In genomic region chr10:102352066-102352715, GRCh38 we compare ENCODE assay signal across 8 cellular contexts. TPM values are rescaled to one million over a fixed set of nuclear protein-coding genes. Genes with fewer than 3 reads are reported as not detected.
DNase-seq lines count a peak whose midpoint lies in the region; ATAC-seq, FAIRE-seq and TF ChIP-seq lines count a peak whose summit lies in the region.

No MANE protein-coding gene starts in this region.

- peak; percentile 87 for FAIRE-seq in GM12891 (lab: Jason Lieb, UNC)

- no peaks in the 10 kb centered on the region for H3K9me3 Mint-ChIP-seq in activated CD4-positive, alpha-beta T cell treated with anti-CD3 and anti-CD28 coated beads for 36 hours (ENCODE audit: low read depth)
- no peaks in the 10 kb centered on the region for H3K9me3 Mint-ChIP-seq in chondrocyte (ENCODE audit: low read depth)

- no peaks in the 10 kb centered on the region for H3K27me3 Mint-ChIP-seq in activated CD4-positive, alpha-beta T cell treated with anti-CD3 and anti-CD28 coated beads for 36 hours
- H3K27me3 Mint-ChIP-seq in chondrocyte (ENCODE audit: low read depth) = no peaks in the 10 kb centered on the region

- H3K36me3 Mint-ChIP-seq in activated CD4-positive, alpha-beta T cell treated with anti-CD3 and anti-CD28 coated beads for 36 hours (ENCODE audit: low read depth) = peaks cover 38% of the 10 kb centered on the region
- peaks cover 23% of the 10 kb centered on the region for H3K36me3 Mint-ChIP-seq in chondrocyte (ENCODE audit: low read depth)

- no peak overlapping the region for H3K27ac Mint-ChIP-seq in activated CD4-positive, alpha-beta T cell treated with anti-CD3 and anti-CD28 coated beads for 36 hours
- no peak overlapping the region for H3K27ac Mint-ChIP-seq in chondrocyte (ENCODE audit: unreplicated experiment)

- TF ChIP-seq CTCF in chondrocyte (IDR thresholded peaks at IDR 0.05) (peak; percentile 97), right lobe of liver (IDR thresholded peaks at IDR 0.05) (peak; percentile 80 to 91 (median 88))

- intact Hi-C loops in activated CD4-positive, alpha-beta T cell treated with anti-CD3 and anti-CD28 coated beads for 36 hours (cut with DNase I, micrococcal nuclease) = loop anchor here (1.0 kb wide), 2 partner anchors 123 to 183 kb away; no protein-coding TSS in a partner anchor
- intact Hi-C loops in right lobe of liver (cut with DNase I) = loop anchor here in 1 of 2 donors (5.0 kb wide), 1 partner anchor 120 kb away; no protein-coding TSS in a partner anchor

- no peaks in the 10 kb centered on the region for H3K4me1 Mint-ChIP-seq in activated CD4-positive, alpha-beta T cell treated with anti-CD3 and anti-CD28 coated beads for 36 hours
- H3K4me1 Mint-ChIP-seq in chondrocyte (ENCODE audit: low read depth) = peaks cover 3% of the 10 kb centered on the region

- peak; percentile 54 for DNase-seq in 8988T
- DNase-seq in GM12891 (ENCODE audit: insufficient read length, low spot score) = peak; percentile 32
- DNase-seq in NCI-H2227 treated with DMSO at 0.1 percent for 48 hours (lab: John Stamatoyannopoulos, UW) = peak; percentile 18
- DNase-seq in activated CD4-positive, alpha-beta T cell treated with anti-CD3 and anti-CD28 coated beads for 36 hours = peak; percentile 85
- DNase-seq in chondrocyte (ENCODE audit: low spot score) = no peak
- peak in 2 of 3 donors; percentile 47 to 53 for DNase-seq in right lobe of liver
- peak; percentile 48 to 71 (median 70) for DNase-seq in stimulated activated CD4-positive, alpha-beta T cell treated with anti-CD3 and anti-CD28 coated beads, TNF-alpha, amount 100 ng/mL, for 48 hours (ENCODE audit: low read depth in 3 of 3)

- POLR2A ChIA-PET in activated CD4-positive, alpha-beta T cell treated with anti-CD3 and anti-CD28 coated beads for 36 hours (lab: Charles Lee) = interaction anchor here (1.1 to 3.4 kb wide), 2 partner anchors 84 to 122 kb away, joined by 4 to 23 read pairs; no protein-coding TSS in a partner anchor

- peak; percentile 88 for ATAC-seq in activated CD4-positive, alpha-beta T cell treated with anti-CD3 and anti-CD28 coated beads for 36 hours
- ATAC-seq in right lobe of liver (peak; percentile 69 to 77 (median 74)), GM18909 (IDR thresholded peaks at IDR 0.05; ENCODE audit: poor library complexity, unreplicated experiment) (no peak)

- no peaks in the 10 kb centered on the region for H3K27me3 ChIP-seq in right lobe of liver

- H3K9me3 ChIP-seq in right lobe of liver = no peaks in the 10 kb centered on the region

- 67% methylated on average over 4 of the region's 7 CpGs for WGBS in right lobe of liver (ENCODE audit: insufficient coverage, low coverage, low lambda C conversion rate, missing lambda C conversion rate)

- no peak overlapping the region for H3K27ac ChIP-seq in right lobe of liver

- H3K4me1 ChIP-seq in right lobe of liver = no peaks in the 10 kb centered on the region

- peaks cover 0 to 46% (median 20%) of the 10 kb centered on the region in 4 donors for H3K36me3 ChIP-seq in right lobe of liver

- no peak overlapping the region for H3K4me3 Mint-ChIP-seq in activated CD4-positive, alpha-beta T cell treated with anti-CD3 and anti-CD28 coated beads for 36 hours
- H3K4me3 Mint-ChIP-seq in chondrocyte (ENCODE audit: unreplicated experiment) = no peak overlapping the region

- no peak overlapping the region for H3K4me3 ChIP-seq in right lobe of liver

- TF ChIP-seq POLR2A in GM12891 (IDR thresholded peaks at IDR 0.05; ENCODE audit: low read depth, low read length) = no peak
- no peak for TF ChIP-seq POLR2A in right lobe of liver (IDR thresholded peaks at IDR 0.05)

- CTCF ChIA-PET in activated CD4-positive, alpha-beta T cell treated with anti-CD3 and anti-CD28 coated beads for 36 hours (lab: Charles Lee) = interaction anchor here (0.5 to 25.9 kb wide), 62 partner anchors 10 to 1525 kb away, joined by 3 to 833 read pairs (median 4); partner anchors contain the start of genes ELOVL3, GBF1 and PITX3

TF ChIP-seq in GM12891, 5 proteins besides CTCF, POLR2A, EP300 and RAD21:
- no peak for TF ChIP-seq POU2F2 (IDR thresholded peaks at IDR 0.05; ENCODE audit: low read depth, low read length)
- TF ChIP-seq TAF1 (IDR thresholded peaks at IDR 0.05; ENCODE audit: low read depth, low read length) = no peak

RNA-seq across cellular contexts. Expression of gene NFKB2, which starts 43.3 kb away (rescaled TPM):
- polyA plus RNA-seq in GM12891 (2012; ENCODE audit: low read depth, missing spikeins) = 125 TPM
- 100 to 1,000 TPM; 228 to 238 TPM for total RNA-seq in activated CD4-positive, alpha-beta T cell treated with anti-CD3 and anti-CD28 coated beads for 36 hours
- 29.4 to 38.0 TPM (median 35.9 TPM) in 3 replicates for total RNA-seq in chondrocyte
- 10 to 100 TPM in 4 of 6 experiments, 1 to 10 TPM in 2; 7.5 to 46.0 (median 19.4) TPM for total RNA-seq in right lobe of liver
